In genomic region chr13:96130818-96131217, GRCh38 we compare ENCODE assay signal across 15 cellular contexts. TPM values are rescaled to one million over a fixed set of nuclear protein-coding genes. Genes with fewer than 3 reads are reported as not detected.
DNase-seq lines count a peak whose midpoint lies in the region; ATAC-seq and TF ChIP-seq lines count a peak whose summit lies in the region.
"Had no signal": no experiment of that assay in that cellular context is flagged by ENCODE, and none has a peak within 500 bp of the region (broad histone marks: within the 10 kb centered on the region; RNA-seq: fewer than 3 reads in every experiment).

No MANE protein-coding gene starts in this region.

- WGBS in neuronal stem cell (ENCODE audit: extremely low coverage in 2 of 2, insufficient read length in 2 of 2, insufficient replicate concordance in 1 of 2), 2 donors, result no CpG with 5 or more reads among the region's 3 CpGs
- 44% methylated on average over 3 of the region's 3 CpGs for WGBS in esophagus muscularis mucosa

- no peaks in the 10 kb centered on the region for H4K20me1 ChIP-seq in GM23338 (replicated peaks; ENCODE audit: insufficient read depth)
- H4K20me1 ChIP-seq: BLaER1 treated with 17β-estradiol and CSF1 and Interleukin-3, amounts not matched to agents 10 nM and 100 nM had no signal

- no peak overlapping the region for H2BK120ac ChIP-seq in neuronal stem cell (ENCODE audit: low read depth, low read length)

- H3K9ac ChIP-seq in iPS-15b (ENCODE audit: low read depth, low read length) (peak overlapping the region; percentile 26), neuronal stem cell (ENCODE audit: low read depth, low read length, poor library complexity) (no peak overlapping the region)
- H3K9ac ChIP-seq: BLaER1 treated with 17β-estradiol and CSF1 and Interleukin-3, amounts not matched to agents 10 nM and 100 nM had no signal

- H3K79me1 ChIP-seq in neuronal stem cell (ENCODE audit: low read depth, low read length), result no peaks in the 10 kb centered on the region

- H3K4me1 ChIP-seq in GM23338 (ENCODE audit: insufficient read depth), result no peaks in the 10 kb centered on the region
- no peaks in the 10 kb centered on the region for H3K4me1 ChIP-seq in iPS-15b (ENCODE audit: control insufficient read depth, insufficient read depth, low read length)
- H3K4me1 ChIP-seq in neuronal stem cell (ENCODE audit: control insufficient read depth in 2 of 2, insufficient read depth in 1 of 2, low read depth in 1 of 2, low read length in 2 of 2), result peaks cover 0 to 2% of the 10 kb centered on the region in 2 donors
- H3K4me1 ChIP-seq in esophagus muscularis mucosa, result no peaks in the 10 kb centered on the region
- H3K4me1 ChIP-seq: BLaER1 treated with 17β-estradiol and CSF1 and Interleukin-3, amounts not matched to agents 10 nM and 100 nM had no signal

- POLR2A ChIA-PET in WTC11 (lab: Charles Lee), result no interaction called here

- no peak overlapping the region for H3K18ac ChIP-seq in neuronal stem cell (ENCODE audit: low read length)

- H3K4me3 ChIP-seq in GM23338 (no peak overlapping the region), iPS-15b (ENCODE audit: low read depth, low read length) (no peak overlapping the region), neuronal stem cell (ENCODE audit: low read length in 2 of 2) (no peak overlapping the region), esophagus muscularis mucosa (no peak overlapping the region)
- H3K4me3 ChIP-seq: BLaER1 treated with 17β-estradiol and CSF1 and Interleukin-3, amounts not matched to agents 10 nM and 100 nM had no signal

- H2BK15ac ChIP-seq in neuronal stem cell (ENCODE audit: low read length), result no peak overlapping the region

- H3K36me3 Mint-ChIP-seq in GM23338 (ENCODE audit: low read depth) (no peaks in the 10 kb centered on the region), WTC11 (no peaks in the 10 kb centered on the region)
- H3K36me3 Mint-ChIP-seq: CD4-positive, CD25-positive, alpha-beta regulatory T cell had no signal

- CTCF ChIA-PET in WTC11 (lab: Charles Lee), result interaction anchor here (0.8 to 1.7 kb wide), 2 partner anchors 11 to 111 kb away, joined by 3 to 12 read pairs; no protein-coding TSS in a partner anchor

- ATAC-seq in GM23338, result peak; percentile 89
- peak; percentile 94 for ATAC-seq in WTC11

- no peak overlapping the region for H3K23ac ChIP-seq in neuronal stem cell (ENCODE audit: low read depth, low read length, poor library complexity)

- H4K8ac ChIP-seq in neuronal stem cell (ENCODE audit: low read depth, low read length), result no peak overlapping the region

- TF ChIP-seq EP300 in esophagus muscularis mucosa (IDR thresholded peaks at IDR 0.05), result no peak

- H3K4me3 Mint-ChIP-seq in GM23338, result no peak overlapping the region
- H3K4me3 Mint-ChIP-seq in WTC11, result no peak overlapping the region
- H3K4me3 Mint-ChIP-seq: CD4-positive, CD25-positive, alpha-beta regulatory T cell had no signal

- peak; percentile 30 for DNase-seq in GM23338 (ENCODE audit: low spot score)
- peak; percentile 14 for DNase-seq in WTC11 (ENCODE audit: low spot score)
- no peak for DNase-seq in neuronal stem cell (ENCODE audit: low spot score)
- no peak for DNase-seq in esophagus muscularis mucosa (ENCODE audit: extremely low spot score)
- no peak for DNase-seq in midbrain (lab: John Stamatoyannopoulos, UW)
- DNase-seq in NCI-H345 (lab: John Stamatoyannopoulos, UW), result no peak
- DNase-seq: ACHN; CD4-positive, CD25-positive, alpha-beta regulatory T cell; GF-D8; IMR-90; KBM-7 had no signal

- H3K14ac ChIP-seq in neuronal stem cell (ENCODE audit: low read length), result no peak overlapping the region

- peaks cover 3% of the 10 kb centered on the region; the same call in 1 of the 3 replicates for H3K9me3 Mint-ChIP-seq in GM23338
- H3K9me3 Mint-ChIP-seq in WTC11, result peaks cover 7% of the 10 kb centered on the region

- H2BK12ac ChIP-seq in neuronal stem cell (ENCODE audit: low read length), result no peak overlapping the region

- H2AK5ac ChIP-seq in neuronal stem cell (ENCODE audit: low read depth, low read length), result no peak overlapping the region

- H3K27me3 Mint-ChIP-seq in GM23338 (ENCODE audit: insufficient read depth, low read depth, poor library complexity), result peaks cover 2% of the 10 kb centered on the region
- no peaks in the 10 kb centered on the region for H3K27me3 Mint-ChIP-seq in WTC11 (ENCODE audit: low read depth)
- H3K27me3 Mint-ChIP-seq: CD4-positive, CD25-positive, alpha-beta regulatory T cell had no signal

- H3K36me3 ChIP-seq in GM23338 (ENCODE audit: insufficient read depth) (no peaks in the 10 kb centered on the region), iPS-15b (ENCODE audit: control insufficient read depth, insufficient read depth, low read length) (no peaks in the 10 kb centered on the region), neuronal stem cell (replicated peaks in 1 of 2; ENCODE audit: control insufficient read depth in 2 of 2, insufficient read depth in 2 of 2, low read length in 2 of 2) (no peaks in the 10 kb centered on the region), esophagus muscularis mucosa (no peaks in the 10 kb centered on the region)
- H3K36me3 ChIP-seq: BLaER1 treated with 17β-estradiol and CSF1 and Interleukin-3, amounts not matched to agents 10 nM and 100 nM had no signal

- H3K27ac ChIP-seq in GM23338 (ENCODE audit: low read depth), result no peak overlapping the region
- H3K27ac ChIP-seq in neuronal stem cell (replicated peaks; ENCODE audit: low read length), result no peak overlapping the region
- H3K27ac ChIP-seq in esophagus muscularis mucosa (replicated peaks in 1 of 4), result no peak overlapping the region
- H3K27ac ChIP-seq: BLaER1 treated with 17β-estradiol and CSF1 and Interleukin-3, amounts not matched to agents 10 nM and 100 nM had no signal

- H3K27ac Mint-ChIP-seq in GM23338 (no peak overlapping the region), WTC11 (no peak overlapping the region; the same call in 1 of the 2 replicates)
- H3K27ac Mint-ChIP-seq: CD4-positive, CD25-positive, alpha-beta regulatory T cell had no signal

- no peaks in the 10 kb centered on the region for H3F3A ChIP-seq in GM23338 (replicated peaks; ENCODE audit: low read depth)

- H4K91ac ChIP-seq in neuronal stem cell (ENCODE audit: low read depth, low read length, poor library complexity), result no peak overlapping the region

- intact Hi-C loops in esophagus muscularis mucosa (cut with DNase I), result no loop called here

- H3K9me2 ChIP-seq in GM23338 (ENCODE audit: insufficient read depth), result peaks cover 3% of the 10 kb centered on the region; the same call in 1 of the 2 replicates

- no peaks in the 10 kb centered on the region for H3K79me2 ChIP-seq in GM23338 (replicated peaks; ENCODE audit: insufficient read depth)

- no peaks in the 10 kb centered on the region for H3K9me3 ChIP-seq in iPS-15b (ENCODE audit: control insufficient read depth, insufficient read depth, low read length)
- no peaks in the 10 kb centered on the region for H3K9me3 ChIP-seq in neuronal stem cell (replicated peaks in 1 of 2; ENCODE audit: control insufficient read depth in 2 of 2, insufficient read depth in 1 of 2, low read depth in 1 of 2, low read length in 2 of 2)
- no peaks in the 10 kb centered on the region for H3K9me3 ChIP-seq in esophagus muscularis mucosa
- H3K9me3 ChIP-seq: BLaER1 treated with 17β-estradiol and CSF1 and Interleukin-3, amounts not matched to agents 10 nM and 100 nM had no signal

- H3K4ac ChIP-seq in neuronal stem cell (ENCODE audit: low read length), result no peak overlapping the region

- H2AFZ ChIP-seq in GM23338 (peak overlapping the region; percentile 72), neuronal stem cell (ENCODE audit: low read length) (peak overlapping the region; percentile 37)

- H3K4me1 Mint-ChIP-seq in GM23338, result peaks cover 7% of the 10 kb centered on the region
- H3K4me1 Mint-ChIP-seq in WTC11, result peaks cover 13% of the 10 kb centered on the region
- H3K4me1 Mint-ChIP-seq: CD4-positive, CD25-positive, alpha-beta regulatory T cell had no signal

- H3K27me3 ChIP-seq in GM23338 (ENCODE audit: insufficient read depth) (no peaks in the 10 kb centered on the region), iPS-15b (ENCODE audit: control insufficient read depth, insufficient read depth, low read length) (no peaks in the 10 kb centered on the region), neuronal stem cell (ENCODE audit: control insufficient read depth in 3 of 3, insufficient read depth in 3 of 3, low read depth in 1 of 3, low read length in 3 of 3) (no peaks in the 10 kb centered on the region), esophagus muscularis mucosa (no peaks in the 10 kb centered on the region)
- H3K27me3 ChIP-seq: BLaER1 treated with 17β-estradiol and CSF1 and Interleukin-3, amounts not matched to agents 10 nM and 100 nM had no signal

- no peak overlapping the region for H3K4me2 ChIP-seq in GM23338
- H3K4me2 ChIP-seq in neuronal stem cell (ENCODE audit: insufficient read depth, low read length, poor library complexity, severe bottlenecking), result no peak overlapping the region
- H3K4me2 ChIP-seq: BLaER1 treated with 17β-estradiol and CSF1 and Interleukin-3, amounts not matched to agents 10 nM and 100 nM had no signal

- no peak for TF ChIP-seq POLR2A in esophagus muscularis mucosa (IDR thresholded peaks at IDR 0.05; ENCODE audit: low read depth)

- TF ChIP-seq CTCF in GM23338 (conservative IDR thresholded peaks at IDR 0.05; ENCODE audit: low read depth in 2 of 2) (peak in 1 of 2 experiments; percentile 11; a peak in 1 of 4 replicates), WTC11 (IDR thresholded peaks at IDR 0.05) (no peak), esophagus muscularis mucosa (IDR thresholded peaks at IDR 0.05) (no peak)

- no peak overlapping the region for H2BK5ac ChIP-seq in neuronal stem cell (ENCODE audit: low read length)

TF ChIP-seq in WTC11, 78 proteins besides CTCF, POLR2A, EP300 and RAD21 (continues in another document):
- no peak for TF ChIP-seq TCF7 (CRISPR knock-in tag; IDR thresholded peaks at IDR 0.05; ENCODE audit: low read depth)
- TF ChIP-seq ZMAT4 (CRISPR knock-in tag; IDR thresholded peaks at IDR 0.05), result no peak

RNA-seq across cellular contexts. Expression of gene HS6ST3, which starts 40.9 kb away (rescaled TPM):
- total RNA-seq in GM23338 (2014; rRNA removed; shearing (Covaris generic)), result 0.80 and 1.2 TPM in 2 replicates
- polyA plus RNA-seq in GM23338 (2016; fragmentation: Nextera tagmentation; extraction: Ambion mirVana), result 0.40 and 0.52 TPM in 2 replicates
- total RNA-seq in WTC11 (2021) (1.2 to 1.4 TPM (median 1.3 TPM) in 3 replicates), esophagus muscularis mucosa (10 to 100 TPM in 1 of 4 donors, 1 to 10 TPM in 3; 4.6 to 12.4 (median 7.9) TPM)
- 1.4 TPM for polyA plus RNA-seq in neuronal stem cell (2013, experiment 1 of 2)
- polyA plus RNA-seq in neuronal stem cell (2013, experiment 2 of 2), result 1.4 TPM
- total RNA-seq: A172; CD4-positive, CD25-positive, alpha-beta regulatory T cell; HT-29; IMR-90 had no signal
- polyA plus RNA-seq: CD4-positive, CD25-positive, alpha-beta regulatory T cell; IMR-90 had no signal

Comparison
In these comparisons a context has a peak if more than half of its experiments do, and no peak if none do; other contexts are left out.
1. DNase-seq: peak in GM23338 (single experiment) and WTC11 (single experiment); none in neuronal stem cell (single experiment), esophagus muscularis mucosa (single experiment), midbrain (single experiment) and NCI-H345 (single experiment).